Comparison of ENCODE assay signal across 10 cellular contexts in genomic region chr7:28509256-28510021, GRCh38.
DNase-seq lines count a peak whose midpoint lies in the region; ATAC-seq and TF ChIP-seq lines count a peak whose summit lies in the region.
"Had no signal": no experiment of that assay in that cellular context is flagged by ENCODE, and none has a peak within 500 bp of the region (broad histone marks: within the 10 kb centered on the region; RNA-seq: fewer than 3 reads in every experiment).

No MANE protein-coding gene starts in this region.

- H4K20me1 ChIP-seq in Loucy (ENCODE audit: insufficient read depth, low read length, poor library complexity, severe bottlenecking) (no peaks in the 10 kb centered on the region), osteoblast (ENCODE audit: insufficient read depth, low read length) (no peaks in the 10 kb centered on the region)

- H3K9me3 ChIP-seq in Loucy (ENCODE audit: insufficient read depth, low read depth, low read length) (no peaks in the 10 kb centered on the region), osteoblast (ENCODE audit: low read depth, low read length) (no peaks in the 10 kb centered on the region)
- H3K9me3 ChIP-seq: esophagus muscularis mucosa had no signal

- no peaks in the 10 kb centered on the region for H3K79me2 ChIP-seq in Loucy (ENCODE audit: insufficient read depth, low read length)
- no peaks in the 10 kb centered on the region for H3K79me2 ChIP-seq in osteoblast (ENCODE audit: insufficient read depth, low read length)

- TF ChIP-seq CTCF in Loucy (conservative IDR thresholded peaks at IDR 0.05; ENCODE audit: low read length) (no peak), osteoblast (IDR thresholded peaks at IDR 0.05; ENCODE audit: extremely low read depth, low read depth, low read length) (no peak)

- DNase-seq in osteoblast (ENCODE audit: insufficient read length, low spot score, missing footprints) = no peak
- no peak for DNase-seq in activated naive CD4-positive, alpha-beta T cell (lab: John Stamatoyannopoulos, UW)
- no peak for DNase-seq in NCI-H82 treated with DMSO at 0.1 percent for 48 hours (lab: John Stamatoyannopoulos, UW; ENCODE audit: unreplicated experiment)
- no peak for DNase-seq in activated CD8-positive, alpha-beta memory T cell treated with anti-CD3 and anti-CD28 coated beads, Interleukin-2, amount 50 U/mL, for 4 hours
- no peak for DNase-seq in activated gamma-delta T cell treated with Interleukin-2 at 50 U/mL for 16 hours

- ATAC-seq in GM18861 (IDR thresholded peaks at IDR 0.05; ENCODE audit: unreplicated experiment) (peak; percentile 64), HG02642 (IDR thresholded peaks at IDR 0.05; ENCODE audit: poor library complexity, unreplicated experiment) (peak; percentile 74)
- ATAC-seq: activated T-helper 17 cell treated with anti-CD3 and anti-CD28 coated beads, Interleukin-2, amount 50 U/mL, for 72 hours had no signal

- H2AFZ ChIP-seq in Loucy (ENCODE audit: low read length) = no peak overlapping the region
- H2AFZ ChIP-seq in osteoblast (ENCODE audit: low read length) = peak overlapping the region; percentile 25

- no peaks in the 10 kb centered on the region for H3K9me2 ChIP-seq in Loucy (replicated peaks; ENCODE audit: low read depth, low read length)

- no peaks in the 10 kb centered on the region for H3K36me3 ChIP-seq in Loucy (ENCODE audit: insufficient read depth, low read length)
- H3K36me3 ChIP-seq in osteoblast (ENCODE audit: insufficient read depth, low read length) = no peaks in the 10 kb centered on the region
- H3K36me3 ChIP-seq: esophagus muscularis mucosa had no signal

- H3K4me1 ChIP-seq in Loucy (ENCODE audit: insufficient read depth, low read length, poor library complexity, severe bottlenecking) = peaks cover 8% of the 10 kb centered on the region
- peaks cover 8% of the 10 kb centered on the region for H3K4me1 ChIP-seq in osteoblast (ENCODE audit: insufficient read depth, low read length)
- H3K4me1 ChIP-seq: esophagus muscularis mucosa had no signal

- H3K27me3 ChIP-seq in Loucy (ENCODE audit: insufficient read depth, low read length, poor library complexity, severe bottlenecking) (no peaks in the 10 kb centered on the region), osteoblast (ENCODE audit: insufficient read depth, low read length) (no peaks in the 10 kb centered on the region)
- H3K27me3 ChIP-seq: esophagus muscularis mucosa had no signal

- peak overlapping the region; percentile 35 for H3K27ac ChIP-seq in osteoblast (ENCODE audit: low read depth, low read length)
- H3K27ac ChIP-seq: esophagus muscularis mucosa had no signal

- no peak overlapping the region for H3K9ac ChIP-seq in Loucy (ENCODE audit: low read depth, low read length, poor library complexity, severe bottlenecking)

- H3K4me3 ChIP-seq in Loucy (ENCODE audit: low read length, poor library complexity, severe bottlenecking) (no peak overlapping the region), osteoblast (ENCODE audit: insufficient read depth, low read length) (no peak overlapping the region)
- H3K4me3 ChIP-seq: esophagus muscularis mucosa had no signal

- H3F3A ChIP-seq in Loucy (ENCODE audit: low read depth) = no peaks in the 10 kb centered on the region

- H3K4me2 ChIP-seq in Loucy (ENCODE audit: low read depth, low read length, poor library complexity, severe bottlenecking) = peak overlapping the region; percentile 3
- peak overlapping the region; percentile 13 for H3K4me2 ChIP-seq in osteoblast (ENCODE audit: insufficient read depth, low read length)
